In genomic region chr18:3412528-3412927, GRCh38 we compare ENCODE assay signal across 8 cellular contexts. TPM values are rescaled to one million over a fixed set of nuclear protein-coding genes. Genes with fewer than 3 reads are reported as not detected.
A peak's percentile ranks its signal among the peaks of the same experiment; 100 is the strongest.
DNase-seq lines count a peak whose midpoint lies in the region; ATAC-seq and TF ChIP-seq lines count a peak whose summit lies in the region.
"Not testable (repeated sequence)": the region's sequence is repeated elsewhere in the genome, so short reads cannot be mapped to it uniquely, and the experiment has no call there.

No MANE protein-coding gene starts in this region.

- H3K36me3 ChIP-seq in Panc1 (ENCODE audit: control insufficient read depth, insufficient read depth, low read length); adrenal gland (replicated peaks in 1 of 2); trophoblast cell (ENCODE audit: control insufficient read depth in 1 of 2, insufficient read depth in 2 of 2, low read length in 2 of 2): not testable (repeated sequence)

- not testable (repeated sequence) for H3K23ac ChIP-seq in trophoblast cell (ENCODE audit: low read length)

- H2AK5ac ChIP-seq in trophoblast cell (ENCODE audit: low read length): not testable (repeated sequence)

- not testable (repeated sequence) for H4K91ac ChIP-seq in trophoblast cell (ENCODE audit: low read depth, low read length)

- H3K18ac ChIP-seq in trophoblast cell (ENCODE audit: low read length): not testable (repeated sequence)

- not testable (repeated sequence) for H2BK5ac ChIP-seq in trophoblast cell (ENCODE audit: low read depth, low read length, poor library complexity)

- H3K4me3 ChIP-seq in Panc1 (ENCODE audit: low read depth in 2 of 2, low read length in 2 of 2): peak overlapping the region; percentile 32 to 38
- H3K4me3 ChIP-seq in adrenal gland; fibroblast of pulmonary artery (replicated peaks; ENCODE audit: low read depth, low read length); trophoblast cell (ENCODE audit: low read depth, low read length): not testable (repeated sequence)

- not testable (repeated sequence) for H2BK12ac ChIP-seq in trophoblast cell (ENCODE audit: low read length)

- not testable (repeated sequence) for H3K9me3 ChIP-seq in CD4-positive, alpha-beta T cell (ENCODE audit: control insufficient read depth, low read length); Panc1 (ENCODE audit: control insufficient read depth, insufficient read depth, low read depth, low read length); adrenal gland (replicated peaks in 1 of 3); trophoblast cell (ENCODE audit: insufficient read depth, low read depth, low read length)

- in situ Hi-C loops in Panc1 (cut with HindIII; ENCODE audit: low pct_unique_long_range_greater_than_20kb, low sequenced_read_pairs): not testable (repeated sequence)

- not testable (repeated sequence) for H3K27me3 ChIP-seq in CD4-positive, alpha-beta T cell (ENCODE audit: control insufficient read depth, insufficient read depth, low read length); Panc1 (ENCODE audit: control insufficient read depth, insufficient read depth, low read length); adrenal gland; trophoblast cell (ENCODE audit: insufficient read depth, low read length)

- H3K9ac ChIP-seq in trophoblast cell (ENCODE audit: low read length): not testable (repeated sequence)

- TF ChIP-seq CTCF in CD4-positive, alpha-beta T cell (IDR thresholded peaks at IDR 0.05); Panc1 (IDR thresholded peaks at IDR 0.05); activated CD8-positive, alpha-beta T cell treated with anti-CD3 and anti-CD28 coated beads for 36 hours (IDR thresholded peaks at IDR 0.05); adrenal gland (IDR thresholded peaks at IDR 0.05); fibroblast of pulmonary artery (IDR thresholded peaks at IDR 0.05; ENCODE audit: low read length, missing control alignments): not testable (repeated sequence)

- POLR2A ChIA-PET in CD4-positive, alpha-beta T cell (lab: Charles Lee): interaction anchor here (1.3 to 1.8 kb wide), 3 partner anchors 36 to 42 kb away, joined by 4 to 14 read pairs (median 4); no protein-coding TSS in a partner anchor
- POLR2A ChIA-PET in Panc1 (lab: Charles Lee): interaction anchor here (0.6 to 0.8 kb wide), 2 partner anchors 14 to 130 kb away, joined by 4 to 5 read pairs; no protein-coding TSS in a partner anchor
- POLR2A ChIA-PET in activated CD8-positive, alpha-beta T cell treated with anti-CD3 and anti-CD28 coated beads for 36 hours (lab: Charles Lee): not testable (repeated sequence)

- H2BK120ac ChIP-seq in trophoblast cell (ENCODE audit: insufficient read depth, low read length, poor library complexity): not testable (repeated sequence)

- H3K79me2 ChIP-seq in trophoblast cell (ENCODE audit: control insufficient read depth, insufficient read depth, low read length, poor library complexity): not testable (repeated sequence)

- H2AFZ ChIP-seq in trophoblast cell (ENCODE audit: insufficient read depth, low read length, poor library complexity): not testable (repeated sequence)

- intact Hi-C loops in CD4-positive, alpha-beta T cell (cut with DNase I, micrococcal nuclease); Panc1 (cut with micrococcal nuclease; ENCODE audit: unreplicated experiment); activated CD8-positive, alpha-beta T cell treated with anti-CD3 and anti-CD28 coated beads for 36 hours (cut with micrococcal nuclease); adrenal gland (cut with DNase I): not testable (repeated sequence)

- H3K27ac Mint-ChIP-seq in CD4-positive, alpha-beta T cell; activated CD8-positive, alpha-beta T cell treated with anti-CD3 and anti-CD28 coated beads for 36 hours: not testable (repeated sequence)

- not testable (repeated sequence) for DNase-seq in CD4-positive, alpha-beta T cell; Panc1 (ENCODE audit: low read depth, low spot score)
- DNase-seq in activated CD8-positive, alpha-beta T cell treated with anti-CD3 and anti-CD28 coated beads for 36 hours: peak; percentile 58
- DNase-seq in adrenal gland (peak in 4 of 7 donors; percentile 22 to 56 (median 25)), fibroblast of pulmonary artery (ENCODE audit: low read depth) (peak; percentile 16), trophoblast cell (peak; percentile 92 to 94)
- DNase-seq in stimulated activated CD8-positive, alpha-beta memory T cell treated with anti-CD3 and anti-CD28 coated beads, Interleukin-15, amount 100 ng/mL, for 48 hours (ENCODE audit: low read depth in 2 of 2): peak; percentile 14 to 38

- peaks cover 42% of the 10 kb centered on the region for H3K4me1 ChIP-seq in Panc1 (ENCODE audit: control insufficient read depth, insufficient read depth, low read length)
- H3K4me1 ChIP-seq in adrenal gland (replicated peaks in 1 of 2); trophoblast cell (ENCODE audit: control insufficient read depth in 1 of 2, insufficient read depth in 2 of 2, low read length in 2 of 2): not testable (repeated sequence)

- H4K8ac ChIP-seq in trophoblast cell (ENCODE audit: low read depth, low read length): not testable (repeated sequence)

- H3K4me3 Mint-ChIP-seq in CD4-positive, alpha-beta T cell: peak overlapping the region; percentile 7
- not testable (repeated sequence) for H3K4me3 Mint-ChIP-seq in activated CD8-positive, alpha-beta T cell treated with anti-CD3 and anti-CD28 coated beads for 36 hours

- not testable (repeated sequence) for H3K27me3 Mint-ChIP-seq in CD4-positive, alpha-beta T cell; activated CD8-positive, alpha-beta T cell treated with anti-CD3 and anti-CD28 coated beads for 36 hours

- not testable (repeated sequence) for H3K14ac ChIP-seq in trophoblast cell (ENCODE audit: low read length)

- not testable (repeated sequence) for H4K12ac ChIP-seq in trophoblast cell (ENCODE audit: low read depth, low read length)

- H3K36me3 Mint-ChIP-seq in CD4-positive, alpha-beta T cell (ENCODE audit: low read depth); activated CD8-positive, alpha-beta T cell treated with anti-CD3 and anti-CD28 coated beads for 36 hours (ENCODE audit: low read depth): not testable (repeated sequence)

- CTCF ChIA-PET in CD4-positive, alpha-beta T cell (lab: Charles Lee); Panc1 (lab: Charles Lee); activated CD8-positive, alpha-beta T cell treated with anti-CD3 and anti-CD28 coated beads for 36 hours (lab: Charles Lee): not testable (repeated sequence)

- not testable (repeated sequence) for H3K4me1 Mint-ChIP-seq in CD4-positive, alpha-beta T cell (ENCODE audit: low read depth)
- peaks cover 13% of the 10 kb centered on the region for H3K4me1 Mint-ChIP-seq in activated CD8-positive, alpha-beta T cell treated with anti-CD3 and anti-CD28 coated beads for 36 hours (ENCODE audit: low read depth)

- BruUV-seq in Panc1 (replicated peaks; lab: Mats Ljungman, UMichigan): not testable (repeated sequence)

- H3K4me2 ChIP-seq in trophoblast cell (ENCODE audit: low read length): not testable (repeated sequence)

- H3K4ac ChIP-seq in trophoblast cell (ENCODE audit: low read depth, low read length): not testable (repeated sequence)

- peak; percentile 8 for ATAC-seq in CD4-positive, alpha-beta T cell (ENCODE audit: poor library complexity)
- ATAC-seq in HG02798 (IDR thresholded peaks at IDR 0.05; ENCODE audit: poor library complexity, unreplicated experiment) (peak; percentile 44), Panc1 (peak; percentile 66)
- peak; percentile 84 for ATAC-seq in activated CD8-positive, alpha-beta T cell treated with anti-CD3 and anti-CD28 coated beads for 36 hours

- not testable (repeated sequence) for TF ChIP-seq POLR2A in adrenal gland (IDR thresholded peaks at IDR 0.05)

- not testable (repeated sequence) for H3K79me1 ChIP-seq in trophoblast cell (ENCODE audit: low read length)

- H3K27ac ChIP-seq in CD4-positive, alpha-beta T cell (ENCODE audit: low read depth, low read length); adrenal gland; trophoblast cell (ENCODE audit: low read depth, low read length): not testable (repeated sequence)
- H3K27ac ChIP-seq in Panc1 (ENCODE audit: low read length): peak overlapping the region; percentile 93

- H3K9me3 Mint-ChIP-seq in CD4-positive, alpha-beta T cell; activated CD8-positive, alpha-beta T cell treated with anti-CD3 and anti-CD28 coated beads for 36 hours: not testable (repeated sequence)

- 58 to 65% (median 62%) methylated on average over 9 of the region's 9 CpGs for WGBS in adrenal gland, 4 donors
- no CpG with 5 or more reads among the region's 9 CpGs for WGBS in trophoblast cell (ENCODE audit: extremely low coverage, insufficient coverage, insufficient read length)

RNA-seq across cellular contexts. Expression of gene TGIF1, which starts 37.4 kb away (rescaled TPM):
- total RNA-seq in CD4-positive, alpha-beta T cell: 10 to 100 TPM; 54.6 to 55.4 TPM
- 171 TPM for total RNA-seq in Panc1 (2021; ENCODE audit: unreplicated experiment)
- 131 TPM for polyA plus RNA-seq in Panc1 (2012; ENCODE audit: insufficient read length)
- 10 to 100 TPM; 33.3 to 34.5 TPM for total RNA-seq in activated CD8-positive, alpha-beta T cell treated with anti-CD3 and anti-CD28 coated beads for 36 hours
- total RNA-seq in adrenal gland: 10 to 100 TPM; 25.7 to 83.1 (median 61.1) TPM
- 10 to 100 TPM; 40.9 to 53.2 (median 45.1) TPM for polyA plus RNA-seq in adrenal gland
- 125 and 128 TPM in 2 replicates for polyA plus RNA-seq in trophoblast cell (2013)

Comparison
In these comparisons a context has a peak if more than half of its experiments do, and no peak if none do; other contexts are left out.
1. ATAC-seq: peak in every context shown above with its lines; median percentile 84 in activated CD8-positive, alpha-beta T cell treated with anti-CD3 and anti-CD28 coated beads for 36 hours; 66 in Panc1; 44 in HG02798; 8 in CD4-positive, alpha-beta T cell.